Comparison of ENCODE assay signal across 9 cellular contexts in the genomic region with DNA sequence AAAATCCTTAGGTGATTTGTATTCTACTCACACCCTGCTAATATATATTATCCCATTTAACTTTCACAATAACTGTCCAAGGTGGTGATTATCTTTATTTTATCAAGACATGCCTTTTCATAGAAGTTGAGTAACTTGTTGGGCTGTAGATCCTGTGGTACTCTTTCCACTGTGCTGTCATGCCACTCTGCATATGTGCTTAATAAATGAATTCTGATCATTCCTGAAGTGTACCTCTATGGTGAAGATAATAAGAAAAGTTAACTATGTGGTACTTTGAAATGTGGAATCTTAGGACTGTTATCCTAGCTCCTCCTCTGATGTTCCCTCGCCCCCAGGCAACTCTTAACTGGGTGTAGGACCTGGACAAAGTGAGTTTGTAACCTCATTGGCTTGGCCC. TPM values are rescaled to one million over a fixed set of nuclear protein-coding genes. Genes with fewer than 3 reads are reported as not detected.
A peak's percentile ranks its signal among the peaks of the same experiment; 100 is the strongest.
DNase-seq lines count a peak whose midpoint lies in the region; ATAC-seq and TF ChIP-seq lines count a peak whose summit lies in the region.
"Had no signal": no experiment of that assay in that cellular context is flagged by ENCODE, and none has a peak within 500 bp of the region (broad histone marks: within the 10 kb centered on the region; RNA-seq: fewer than 3 reads in every experiment).

No MANE protein-coding gene starts in this region.

- H3K9me2 ChIP-seq in Karpas-422 (replicated peaks; ENCODE audit: insufficient read depth, low read length) = no peaks in the 10 kb centered on the region

- H3K27ac ChIP-seq in CD4-positive, alpha-beta memory T cell (ENCODE audit: low read depth, low read length) = peak overlapping the region; percentile 78
- H3K27ac ChIP-seq in Karpas-422 (ENCODE audit: low read length) = no peak overlapping the region

- H3K9ac ChIP-seq in Karpas-422 (ENCODE audit: low read length) = no peak overlapping the region

- peak overlapping the region in 1 of 2 donors; percentile 20 for H3K4me3 ChIP-seq in CD4-positive, alpha-beta memory T cell (ENCODE audit: low read length in 2 of 2)
- H3K4me3 ChIP-seq in Karpas-422 (ENCODE audit: low read length) = no peak overlapping the region

- no peak overlapping the region for H2AFZ ChIP-seq in Karpas-422 (ENCODE audit: low read length)

- peaks cover 79% of the 10 kb centered on the region for H3K4me1 ChIP-seq in CD4-positive, alpha-beta memory T cell (ENCODE audit: insufficient read depth, low read length)
- peaks cover 82% of the 10 kb centered on the region for H3K4me1 ChIP-seq in Karpas-422 (ENCODE audit: low read length)

- H3K36me3 ChIP-seq in CD4-positive, alpha-beta memory T cell (ENCODE audit: insufficient read depth, low read length) = no peaks in the 10 kb centered on the region
- H3K36me3 ChIP-seq in Karpas-422 (ENCODE audit: insufficient read depth, low read length) = no peaks in the 10 kb centered on the region

- no peak for TF ChIP-seq CTCF in brain (conservative IDR thresholded peaks at IDR 0.05)
- TF ChIP-seq CTCF in osteocyte (IDR thresholded peaks at IDR 0.05) = no peak

- H3K9me3 ChIP-seq in CD4-positive, alpha-beta memory T cell (ENCODE audit: control insufficient read depth in 1 of 2, low read length in 2 of 2) = no peaks in the 10 kb centered on the region
- no peaks in the 10 kb centered on the region for H3K9me3 ChIP-seq in Karpas-422 (ENCODE audit: low read length)

- no peaks in the 10 kb centered on the region for H3K27me3 Mint-ChIP-seq in CD4-positive, alpha-beta memory T cell
- peaks cover 4% of the 10 kb centered on the region for H3K27me3 Mint-ChIP-seq in brain
- H3K27me3 Mint-ChIP-seq in osteocyte (ENCODE audit: unreplicated experiment) = no peaks in the 10 kb centered on the region

- POLR2A ChIA-PET in CD4-positive, alpha-beta memory T cell (lab: Charles Lee; ENCODE audit: partially characterized antibody) = interaction anchor here (0.6 to 4.6 kb wide), 6 partner anchors 14 to 129 kb away, joined by 3 to 29 read pairs (median 4); no protein-coding TSS in a partner anchor

- peaks cover 18 to 48% of the 10 kb centered on the region in 2 donors for H3K36me3 Mint-ChIP-seq in CD4-positive, alpha-beta memory T cell
- H3K36me3 Mint-ChIP-seq in brain = peaks cover 8% of the 10 kb centered on the region
- peaks cover 3% of the 10 kb centered on the region for H3K36me3 Mint-ChIP-seq in osteocyte (ENCODE audit: unreplicated experiment)

- peak overlapping the region; percentile 73 to 100 (median 96) for H3K27ac Mint-ChIP-seq in CD4-positive, alpha-beta memory T cell
- peak overlapping the region in 2 of 5 experiments; percentile 8 to 54 for H3K27ac Mint-ChIP-seq in brain
- peak overlapping the region; percentile 46 for H3K27ac Mint-ChIP-seq in osteocyte (ENCODE audit: unreplicated experiment)
- H3K27ac Mint-ChIP-seq: endodermal cell had no signal

- no peaks in the 10 kb centered on the region for H3K27me3 ChIP-seq in CD4-positive, alpha-beta memory T cell (ENCODE audit: insufficient read depth, low read length)
- no peaks in the 10 kb centered on the region for H3K27me3 ChIP-seq in Karpas-422 (ENCODE audit: low read length)

- DNase-seq in CD4-positive, alpha-beta memory T cell = no peak
- no peak for DNase-seq in Karpas-422
- DNase-seq in osteocyte (ENCODE audit: extremely low spot score, unreplicated experiment) = no peak
- DNase-seq in HCEC 1CT = no peak
- DNase-seq in posterior cingulate gyrus = no peak
- DNase-seq: DMS 273 treated with DMSO at 0.1 percent for 48 hours, endodermal cell had no signal

- H3K79me2 ChIP-seq in Karpas-422 (ENCODE audit: low read length) = peaks cover 94% of the 10 kb centered on the region

- intact Hi-C loops in CD4-positive, alpha-beta memory T cell (cut with micrococcal nuclease) = loop anchor here (5.0 kb wide), 1 partner anchor 36 kb away; no protein-coding TSS in a partner anchor
- intact Hi-C loops in posterior cingulate gyrus (cut with DNase I) = no loop called here

- no peak for ATAC-seq in GM19397 (IDR thresholded peaks at IDR 0.05; ENCODE audit: unreplicated experiment)

- H3K4me3 Mint-ChIP-seq in CD4-positive, alpha-beta memory T cell = peak overlapping the region; percentile 80 to 100 (median 96)
- peak overlapping the region in 3 of 5 experiments; percentile 14 to 70 (median 25) for H3K4me3 Mint-ChIP-seq in brain
- no peak overlapping the region for H3K4me3 Mint-ChIP-seq in osteocyte (ENCODE audit: unreplicated experiment)
- H3K4me3 Mint-ChIP-seq: endodermal cell had no signal

- H4K20me1 ChIP-seq in Karpas-422 (ENCODE audit: insufficient read depth, low read depth, low read length) = peaks cover 26% of the 10 kb centered on the region

- peak overlapping the region; percentile 90 for H3K4me2 ChIP-seq in Karpas-422 (ENCODE audit: low read depth, low read length, poor library complexity, severe bottlenecking)

- H3K9me3 Mint-ChIP-seq in CD4-positive, alpha-beta memory T cell = no peaks in the 10 kb centered on the region
- H3K9me3 Mint-ChIP-seq in brain (no peaks in the 10 kb centered on the region), osteocyte (ENCODE audit: unreplicated experiment) (no peaks in the 10 kb centered on the region)
- H3K9me3 Mint-ChIP-seq: endodermal cell had no signal

- peaks cover 58 to 91% (median 71%) of the 10 kb centered on the region in 4 donors for H3K4me1 Mint-ChIP-seq in CD4-positive, alpha-beta memory T cell
- H3K4me1 Mint-ChIP-seq in brain (peaks cover 69% of the 10 kb centered on the region), osteocyte (ENCODE audit: unreplicated experiment) (peaks cover 66% of the 10 kb centered on the region)

- CTCF ChIA-PET in CD4-positive, alpha-beta memory T cell (lab: Charles Lee; ENCODE audit: partially characterized antibody) = interaction anchor here (0.8 to 3.9 kb wide), 6 partner anchors 10 to 212 kb away, joined by 3 to 11 read pairs (median 4); no protein-coding TSS in a partner anchor

RNA-seq across cellular contexts. Expression of a gene that starts 5.2 kb away (rescaled TPM):
- total RNA-seq in CD4-positive, alpha-beta memory T cell = 100 to 1,000 TPM; 104 to 108 TPM
- 10 to 100 TPM; 39.8 to 50.5 TPM for polyA plus RNA-seq in CD4-positive, alpha-beta memory T cell
- total RNA-seq in Karpas-422 (2014; rRNA removed; shearing (Covaris generic); ENCODE audit: low replicate concordance) = 20.5 and 26.5 TPM in 2 replicates
- 11.9 TPM for polyA plus RNA-seq in brain (ENCODE audit: insufficient read depth, low read depth, low replicate concordance)
- total RNA-seq in osteocyte = 25.9 and 29.2 TPM in 2 replicates
